Comparison of ENCODE assay signal across 24 cellular contexts in the genomic region with DNA sequence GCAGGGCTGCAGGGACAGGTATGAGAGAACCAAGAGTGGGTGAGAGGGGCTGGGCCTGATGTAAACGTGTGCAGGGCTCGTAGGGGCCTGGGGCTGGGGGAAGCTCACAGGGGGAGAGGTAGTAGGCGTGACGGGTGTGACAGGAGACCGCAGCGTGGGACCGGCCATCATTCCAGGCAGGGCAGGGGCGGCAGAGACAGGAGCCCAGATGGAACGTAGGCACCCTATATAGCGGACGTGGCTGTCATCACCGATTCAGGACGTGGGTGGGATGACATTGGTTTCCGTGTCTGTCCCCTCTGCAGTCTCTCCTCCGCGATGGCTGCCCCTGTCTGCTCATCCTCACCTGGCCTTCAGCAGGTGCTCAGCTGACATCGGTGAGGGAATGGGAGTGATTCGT. TPM values are rescaled to one million over a fixed set of nuclear protein-coding genes. Genes with fewer than 3 reads are reported as not detected.
A peak's percentile ranks its signal among the peaks of the same experiment; 100 is the strongest.
DNase-seq lines count a peak whose midpoint lies in the region; ATAC-seq, FAIRE-seq and TF ChIP-seq lines count a peak whose summit lies in the region.
"Had no signal": no experiment of that assay in that cellular context is flagged by ENCODE, and none has a peak within 500 bp of the region (broad histone marks: within the 10 kb centered on the region; RNA-seq: fewer than 3 reads in every experiment).

No MANE protein-coding gene starts in this region.

- H2BK120ac ChIP-seq in H9 (ENCODE audit: low read depth, low read length, poor library complexity, severe bottlenecking) (no peak overlapping the region), IMR-90 (ENCODE audit: low read depth, low read length) (no peak overlapping the region), H1 (replicated peaks; ENCODE audit: low read depth, low read length) (no peak overlapping the region), neuronal stem cell (ENCODE audit: low read depth, low read length) (no peak overlapping the region)

- ATAC-seq in IMR-90 (ENCODE audit: low read depth) (no peak), HG02798 (IDR thresholded peaks at IDR 0.05; ENCODE audit: poor library complexity, unreplicated experiment) (no peak)
- no peak for ATAC-seq in activated CD8-positive, alpha-beta T cell treated with anti-CD3 and anti-CD28 coated beads for 36 hours
- ATAC-seq: A549; CD8-positive, alpha-beta T cell had no signal

- H3K14ac ChIP-seq in H9 (ENCODE audit: insufficient read depth, low read length) (no peak overlapping the region; the same call in 1 of the 2 replicates), IMR-90 (replicated peaks; ENCODE audit: low read depth, low read length) (no peak overlapping the region), H1 (ENCODE audit: insufficient read length) (no peak overlapping the region), neuronal stem cell (ENCODE audit: low read length) (no peak overlapping the region)

- H3K27me3 ChIP-seq in H9 (ENCODE audit: insufficient read depth, low read length) (no peaks in the 10 kb centered on the region), IMR-90 (ENCODE audit: control insufficient read depth, insufficient read depth, low read length) (no peaks in the 10 kb centered on the region), H1 (replicated peaks in 1 of 4; ENCODE audit: control insufficient read depth in 3 of 4, extremely low read depth in 1 of 4, insufficient read depth in 3 of 4, low read length in 3 of 4) (no peaks in the 10 kb centered on the region), neuronal stem cell (ENCODE audit: control insufficient read depth in 3 of 3, insufficient read depth in 3 of 3, low read depth in 1 of 3, low read length in 3 of 3) (no peaks in the 10 kb centered on the region)
- H3K27me3 ChIP-seq: BLaER1 treated with 17β-estradiol and CSF1 and Interleukin-3, amounts not matched to agents 10 nM and 100 nM had no signal

- WGBS in H9 (ENCODE audit: extremely low coverage, insufficient read length, low lambda C conversion rate), result no CpG with 5 or more reads among the region's 18 CpGs
- 87% methylated on average over 11 of the region's 18 CpGs; no CpG with 5 or more reads in 1 of the 2 experiments for WGBS in IMR-90 (ENCODE audit: extremely low coverage in 2 of 2, insufficient read length in 1 of 2), 2 experiments
- 90% methylated on average over 18 of the region's 18 CpGs; no CpG with 5 or more reads in 1 of the 2 experiments for WGBS in H1 (ENCODE audit: extremely low coverage in 1 of 2, insufficient coverage in 1 of 2, insufficient read length in 1 of 2, insufficient replicate concordance in 2 of 2, low coverage in 1 of 2, low lambda C conversion rate in 2 of 2, missing lambda C conversion rate in 1 of 2), 2 experiments
- WGBS in neuronal stem cell (ENCODE audit: extremely low coverage in 2 of 2, insufficient read length in 2 of 2, insufficient replicate concordance in 1 of 2), 2 donors, result no CpG with 5 or more reads among the region's 18 CpGs

- TF ChIP-seq POLR2A in IMR-90 (IDR thresholded peaks at IDR 0.05; ENCODE audit: low read depth, low read length) (no peak), H1 (IDR thresholded peaks at IDR 0.05; ENCODE audit: control extremely low read depth in 1 of 2, low read depth in 2 of 2, low read length in 2 of 2) (no peak)

- H3K4me1 Mint-ChIP-seq in H9, result no peaks in the 10 kb centered on the region
- H3K4me1 Mint-ChIP-seq in progenitor cell of endocrine pancreas (ENCODE audit: low read depth), result no peaks in the 10 kb centered on the region
- H3K4me1 Mint-ChIP-seq in activated CD8-positive, alpha-beta T cell treated with anti-CD3 and anti-CD28 coated beads for 36 hours (ENCODE audit: low read depth), result peaks cover 11% of the 10 kb centered on the region

- H4K91ac ChIP-seq in H9 (ENCODE audit: insufficient read length, low read depth, low read length) (no peak overlapping the region), IMR-90 (ENCODE audit: insufficient read depth, low read depth, low read length) (no peak overlapping the region), H1 (replicated peaks; ENCODE audit: insufficient read length, low read length) (no peak overlapping the region), neuronal stem cell (ENCODE audit: low read depth, low read length, poor library complexity) (no peak overlapping the region)

- dilution Hi-C loops in IMR-90 (cut with HindIII; ENCODE audit: low sequenced_read_pairs, unreplicated experiment), result no loop called here

- in situ Hi-C loops in IMR-90 (cut with MboI; ENCODE audit: low sequenced_read_pairs), result no loop called here

- no peak overlapping the region for H3T11ph ChIP-seq in H9 (ENCODE audit: low read length)

- no peaks in the 10 kb centered on the region for H4K20me1 ChIP-seq in H9 (ENCODE audit: control insufficient read depth, insufficient read depth, insufficient read length)
- H4K20me1 ChIP-seq in IMR-90 (ENCODE audit: insufficient read depth, low read length), result no peaks in the 10 kb centered on the region
- H4K20me1 ChIP-seq in H1 (replicated peaks in 1 of 2; ENCODE audit: control insufficient read depth in 1 of 2, insufficient read depth in 2 of 2, low read length in 2 of 2), result no peaks in the 10 kb centered on the region
- H4K20me1 ChIP-seq: BLaER1 treated with 17β-estradiol and CSF1 and Interleukin-3, amounts not matched to agents 10 nM and 100 nM had no signal

- H3K4me2 ChIP-seq in H9 (ENCODE audit: insufficient read depth, insufficient read length, low read length) (no peak overlapping the region), IMR-90 (ENCODE audit: low read depth, low read length) (no peak overlapping the region), H1 (ENCODE audit: insufficient read depth in 1 of 2, low read depth in 2 of 2, low read length in 2 of 2) (no peak overlapping the region), neuronal stem cell (ENCODE audit: insufficient read depth, low read length, poor library complexity, severe bottlenecking) (no peak overlapping the region)
- H3K4me2 ChIP-seq: A549; BLaER1 treated with 17β-estradiol and CSF1 and Interleukin-3, amounts not matched to agents 10 nM and 100 nM had no signal

- BruUV-seq in IMR-90 (replicated peaks; lab: Mats Ljungman, UMichigan), result no TSS peak

- intact Hi-C loops in IMR-90 (cut with micrococcal nuclease), result no loop called here
- intact Hi-C loops in activated CD8-positive, alpha-beta T cell treated with anti-CD3 and anti-CD28 coated beads for 36 hours (cut with micrococcal nuclease), result no loop called here

- H2BK12ac ChIP-seq in H9 (ENCODE audit: insufficient read length, low read depth, low read length) (no peak overlapping the region), H1 (ENCODE audit: low read depth, low read length) (0 out of 2 replicates have a peak overlapping the region, but pooled peaks have one; percentile 9), neuronal stem cell (ENCODE audit: low read length) (no peak overlapping the region)

- H4K8ac ChIP-seq in H9 (replicated peaks; ENCODE audit: insufficient read length, low read depth, low read length), result no peak overlapping the region
- no peak overlapping the region for H4K8ac ChIP-seq in IMR-90 (ENCODE audit: low read depth in 2 of 2, low read length in 2 of 2)
- no peak overlapping the region for H4K8ac ChIP-seq in H1 (ENCODE audit: extremely low read depth, insufficient read depth, low read length)
- no peak overlapping the region for H4K8ac ChIP-seq in neuronal stem cell (ENCODE audit: low read depth, low read length)

- H2BK15ac ChIP-seq in H9 (ENCODE audit: low read depth, low read length), result no peak overlapping the region
- H2BK15ac ChIP-seq in IMR-90 (ENCODE audit: low read depth, low read length), result no peak overlapping the region
- H2BK15ac ChIP-seq in H1 (ENCODE audit: low read length), result no peak overlapping the region; the same call in 1 of the 2 replicates
- peak overlapping the region; percentile 40 for H2BK15ac ChIP-seq in neuronal stem cell (ENCODE audit: low read length)

- H3K36me3 ChIP-seq in IMR-90 (ENCODE audit: control insufficient read depth, insufficient read depth, low read length) (no peaks in the 10 kb centered on the region), H1 (ENCODE audit: control insufficient read depth in 2 of 4, insufficient read depth in 4 of 4, low read length in 3 of 4) (no peaks in the 10 kb centered on the region), neuronal stem cell (replicated peaks in 1 of 2; ENCODE audit: control insufficient read depth in 2 of 2, insufficient read depth in 2 of 2, low read length in 2 of 2) (no peaks in the 10 kb centered on the region)
- H3K36me3 ChIP-seq: BLaER1 treated with 17β-estradiol and CSF1 and Interleukin-3, amounts not matched to agents 10 nM and 100 nM had no signal

- H3K79me1 ChIP-seq in H9 (ENCODE audit: insufficient read depth, low read depth, low read length, poor library complexity, severe bottlenecking) (no peaks in the 10 kb centered on the region), IMR-90 (ENCODE audit: low read depth in 1 of 2, low read length in 2 of 2) (no peaks in the 10 kb centered on the region; a peak in 1 of 4 replicates), H1 (ENCODE audit: low read depth, low read length) (no peaks in the 10 kb centered on the region), neuronal stem cell (ENCODE audit: low read depth, low read length) (no peaks in the 10 kb centered on the region)

- no peak for FAIRE-seq in H1 (lab: Jason Lieb, UNC)
- FAIRE-seq: A549, D721Med, G401.6, GM12891, GM19239 had no signal

- H3K4me3 ChIP-seq in IMR-90 (ENCODE audit: insufficient read depth, low read depth, low read length) (no peak overlapping the region), H1 (ENCODE audit: extremely low read depth in 1 of 4, insufficient read depth in 2 of 4, low read depth in 3 of 4, low read length in 4 of 4) (no peak overlapping the region), neuronal stem cell (ENCODE audit: low read length in 2 of 2) (no peak overlapping the region)
- H3K4me3 ChIP-seq: A549; BLaER1 treated with 17β-estradiol and CSF1 and Interleukin-3, amounts not matched to agents 10 nM and 100 nM had no signal

- POLR2A ChIA-PET in IMR-90 (lab: Charles Lee; ENCODE audit: unreplicated experiment) (no interaction called here), H1 (lab: Charles Lee; ENCODE audit: partially characterized antibody) (interaction anchor here (0.7 to 2.2 kb wide), 2 partner anchors 46 to 82 kb away, joined by 3 to 6 read pairs; partner anchors contain the start of gene TRMT1)
- POLR2A ChIA-PET in activated CD8-positive, alpha-beta T cell treated with anti-CD3 and anti-CD28 coated beads for 36 hours (lab: Charles Lee), result no interaction called here

- no peaks in the 10 kb centered on the region for H3K36me3 Mint-ChIP-seq in H9 (ENCODE audit: insufficient read depth in 1 of 3, low read depth in 3 of 3)
- no peaks in the 10 kb centered on the region for H3K36me3 Mint-ChIP-seq in progenitor cell of endocrine pancreas (ENCODE audit: insufficient read depth)
- no peaks in the 10 kb centered on the region for H3K36me3 Mint-ChIP-seq in activated CD8-positive, alpha-beta T cell treated with anti-CD3 and anti-CD28 coated beads for 36 hours (ENCODE audit: low read depth)
- H3K36me3 Mint-ChIP-seq: CD8-positive, alpha-beta T cell had no signal

- no peak overlapping the region for H2AK5ac ChIP-seq in H9 (ENCODE audit: insufficient read length, low read length)
- no peak overlapping the region; the same call in 1 of the 2 replicates for H2AK5ac ChIP-seq in IMR-90 (ENCODE audit: low read depth, low read length)
- no peak overlapping the region for H2AK5ac ChIP-seq in H1 (ENCODE audit: low read depth, low read length)
- peak overlapping the region; percentile 24 for H2AK5ac ChIP-seq in neuronal stem cell (ENCODE audit: low read depth, low read length)

- H2BK5ac ChIP-seq in H9 (ENCODE audit: insufficient read length, low read length) (peak overlapping the region; percentile 49), IMR-90 (ENCODE audit: low read depth, low read length, poor library complexity, severe bottlenecking) (no peak overlapping the region), H1 (ENCODE audit: low read depth, low read length) (no peak overlapping the region), neuronal stem cell (ENCODE audit: low read length) (no peak overlapping the region)

- DNase-seq in H9, result no peak
- no peak for DNase-seq in IMR-90
- no peak for DNase-seq in H1 (ENCODE audit: low read depth in 1 of 2, low spot score in 2 of 2)
- no peak for DNase-seq in neuronal stem cell (ENCODE audit: low spot score)
- DNase-seq in progenitor cell of endocrine pancreas (ENCODE audit: low spot score, unreplicated experiment), result no peak
- no peak for DNase-seq in activated CD8-positive, alpha-beta T cell treated with anti-CD3 and anti-CD28 coated beads for 36 hours
- no peak for DNase-seq in T1000 (lab: John Stamatoyannopoulos, UW)
- DNase-seq: AML-193; Caco-2; Calu3; CD4-positive, alpha-beta T cell; CD8-positive, alpha-beta T cell; DMS79 treated with DMSO at 0.1 percent for 48 hours; GF-D8 had no signal

- H3K4ac ChIP-seq in H9 (ENCODE audit: low read depth, low read length), result no peak overlapping the region
- no peak overlapping the region for H3K4ac ChIP-seq in IMR-90 (ENCODE audit: low read depth, low read length)
- H3K4ac ChIP-seq in H1 (replicated peaks; ENCODE audit: insufficient read length, low read depth, low read length), result no peak overlapping the region
- H3K4ac ChIP-seq in neuronal stem cell (ENCODE audit: low read length), result no peak overlapping the region

- H3K4me3 Mint-ChIP-seq in H9, result no peak overlapping the region
- no peak overlapping the region for H3K4me3 Mint-ChIP-seq in progenitor cell of endocrine pancreas (ENCODE audit: low read depth)
- H3K4me3 Mint-ChIP-seq in activated CD8-positive, alpha-beta T cell treated with anti-CD3 and anti-CD28 coated beads for 36 hours, result no peak overlapping the region
- H3K4me3 Mint-ChIP-seq: B cell; CD4-positive, alpha-beta T cell; CD8-positive, alpha-beta T cell had no signal

- no peak overlapping the region for H3K27ac ChIP-seq in H9 (ENCODE audit: insufficient read length, low read depth, low read length)
- H3K27ac ChIP-seq in IMR-90 (ENCODE audit: insufficient read depth, low read length), result no peak overlapping the region
- no peak overlapping the region for H3K27ac ChIP-seq in H1 (ENCODE audit: low read depth, low read length)
- H3K27ac ChIP-seq in neuronal stem cell (replicated peaks; ENCODE audit: low read length), result no peak overlapping the region
- H3K27ac ChIP-seq: 22Rv1; A549; BLaER1 treated with 17β-estradiol and CSF1 and Interleukin-3, amounts not matched to agents 10 nM and 100 nM; C4-2B had no signal

- CTCF ChIA-PET in IMR-90 (lab: Yijun Ruan, JAX), result no interaction called here
- CTCF ChIA-PET in H1 (lab: Charles Lee; ENCODE audit: partially characterized antibody), result interaction anchor here (0.7 to 7.1 kb wide), 3 partner anchors 16 to 391 kb away, joined by 4 to 89 read pairs (median 4); no protein-coding TSS in a partner anchor
- CTCF ChIA-PET in activated CD8-positive, alpha-beta T cell treated with anti-CD3 and anti-CD28 coated beads for 36 hours (lab: Charles Lee), result no interaction called here

- no peak for TF ChIP-seq EP300 in H1 (IDR thresholded peaks at IDR 0.05; ENCODE audit: borderline replicate concordance in 1 of 2, low read depth in 2 of 2, low read length in 2 of 2)

- no peaks in the 10 kb centered on the region; the same call in 1 of the 2 replicates for H3K9me1 ChIP-seq in IMR-90 (ENCODE audit: insufficient read depth, low read length)

- H3K9ac ChIP-seq in H9 (ENCODE audit: extremely low read depth, insufficient read length, low read length) (no peak overlapping the region), IMR-90 (ENCODE audit: low read depth, low read length) (no peak overlapping the region), H1 (replicated peaks in 1 of 4; ENCODE audit: extremely low read depth in 1 of 4, low read depth in 3 of 4, low read length in 3 of 4) (no peak overlapping the region), neuronal stem cell (ENCODE audit: low read depth, low read length, poor library complexity) (peak overlapping the region; percentile 70)

- H3K27ac Mint-ChIP-seq in H9 (peak overlapping the region in 1 of 3 experiments; percentile 73; a peak in 1 of 7 replicates), progenitor cell of endocrine pancreas (no peak overlapping the region)
- H3K27ac Mint-ChIP-seq in activated CD8-positive, alpha-beta T cell treated with anti-CD3 and anti-CD28 coated beads for 36 hours, result no peak overlapping the region
- H3K27ac Mint-ChIP-seq: B cell; CD4-positive, alpha-beta T cell; CD8-positive, alpha-beta T cell had no signal

- no peaks in the 10 kb centered on the region for H3K23me2 ChIP-seq in H9 (ENCODE audit: insufficient read length, low read depth, low read length, poor library complexity, severe bottlenecking)
- H3K23me2 ChIP-seq in H1 (ENCODE audit: low read depth, low read length), result no peaks in the 10 kb centered on the region

- H4K5ac ChIP-seq in H9 (ENCODE audit: insufficient read length, low read depth, low read length) (no peak overlapping the region), IMR-90 (ENCODE audit: low read depth, low read length) (no peak overlapping the region), H1 (ENCODE audit: insufficient read length, low read depth, low read length) (no peak overlapping the region)

- H3K79me2 ChIP-seq in H9 (ENCODE audit: insufficient read depth, low read length) (no peaks in the 10 kb centered on the region), H1 (ENCODE audit: control insufficient read depth in 1 of 2, insufficient read depth in 2 of 2, low read length in 2 of 2) (no peaks in the 10 kb centered on the region)

- TF ChIP-seq RAD21 in IMR-90 (IDR thresholded peaks at IDR 0.05; ENCODE audit: low read length), result no peak
- no peak for TF ChIP-seq RAD21 in H1 (IDR thresholded peaks at IDR 0.05 in 1 of 2, conservative IDR thresholded peaks at IDR 0.05 in 1 of 2; ENCODE audit: low read depth in 2 of 2, low read length in 2 of 2)

- H3K4me1 ChIP-seq in H9 (ENCODE audit: insufficient read depth, low read length) (no peaks in the 10 kb centered on the region), IMR-90 (ENCODE audit: control insufficient read depth, insufficient read depth, low read length) (no peaks in the 10 kb centered on the region), H1 (replicated peaks in 1 of 4; ENCODE audit: control insufficient read depth in 3 of 4, insufficient read depth in 4 of 4, low read length in 3 of 4) (no peaks in the 10 kb centered on the region), neuronal stem cell (ENCODE audit: control insufficient read depth in 2 of 2, insufficient read depth in 1 of 2, low read depth in 1 of 2, low read length in 2 of 2) (no peaks in the 10 kb centered on the region)
- H3K4me1 ChIP-seq: Caco-2 had no signal

- H2AFZ ChIP-seq in H9 (ENCODE audit: low read length), result no peak overlapping the region
- H2AFZ ChIP-seq in IMR-90 (replicated peaks; ENCODE audit: low read length, poor library complexity), result peak overlapping the region; percentile 11
- H2AFZ ChIP-seq in H1 (ENCODE audit: low read length), result no peak overlapping the region
- H2AFZ ChIP-seq in neuronal stem cell (ENCODE audit: low read length), result no peak overlapping the region

- no peak for TF ChIP-seq CTCF in H9 (conservative IDR thresholded peaks at IDR 0.05)
- no peak for TF ChIP-seq CTCF in IMR-90 (conservative IDR thresholded peaks at IDR 0.05; ENCODE audit: low read depth, low read length)
- no peak for TF ChIP-seq CTCF in H1 (IDR thresholded peaks at IDR 0.05; ENCODE audit: control extremely low read depth in 1 of 3, insufficient read depth in 1 of 3, low read depth in 1 of 3, low read length in 3 of 3)
- TF ChIP-seq CTCF in progenitor cell of endocrine pancreas (IDR thresholded peaks at IDR 0.05; ENCODE audit: unreplicated experiment), result no peak
- TF ChIP-seq CTCF in activated CD8-positive, alpha-beta T cell treated with anti-CD3 and anti-CD28 coated beads for 36 hours (IDR thresholded peaks at IDR 0.05), result no peak

- H3K9me3 Mint-ChIP-seq in H9, result no peaks in the 10 kb centered on the region
- no peaks in the 10 kb centered on the region for H3K9me3 Mint-ChIP-seq in progenitor cell of endocrine pancreas (ENCODE audit: low read depth)
- no peaks in the 10 kb centered on the region for H3K9me3 Mint-ChIP-seq in activated CD8-positive, alpha-beta T cell treated with anti-CD3 and anti-CD28 coated beads for 36 hours
- H3K9me3 Mint-ChIP-seq: CD4-positive, alpha-beta T cell; CD8-positive, alpha-beta T cell had no signal

- no peak overlapping the region for H3K23ac ChIP-seq in H9 (ENCODE audit: insufficient read length, low read depth, low read length)
- no peak overlapping the region for H3K23ac ChIP-seq in IMR-90 (ENCODE audit: low read depth, low read length)
- H3K23ac ChIP-seq in H1 (ENCODE audit: insufficient read length), result no peak overlapping the region
- H3K23ac ChIP-seq in neuronal stem cell (ENCODE audit: low read depth, low read length, poor library complexity), result peak overlapping the region; percentile 29

- H3K27me3 Mint-ChIP-seq in H9 (ENCODE audit: low read depth) (no peaks in the 10 kb centered on the region), progenitor cell of endocrine pancreas (no peaks in the 10 kb centered on the region)
- H3K27me3 Mint-ChIP-seq in activated CD8-positive, alpha-beta T cell treated with anti-CD3 and anti-CD28 coated beads for 36 hours, result no peaks in the 10 kb centered on the region
- H3K27me3 Mint-ChIP-seq: B cell; CD4-positive, alpha-beta T cell had no signal

- H3K56ac ChIP-seq in H9 (ENCODE audit: insufficient read length, low read depth, low read length) (no peak overlapping the region), IMR-90 (ENCODE audit: extremely low read depth, insufficient read depth, low read length) (no peak overlapping the region), H1 (replicated peaks; ENCODE audit: insufficient read length, low read depth, low read length) (no peak overlapping the region)

- H3K18ac ChIP-seq in H9 (ENCODE audit: insufficient read length, low read depth, low read length) (no peak overlapping the region), IMR-90 (ENCODE audit: low read depth, low read length) (no peak overlapping the region), H1 (ENCODE audit: extremely low read depth, low read length) (no peak overlapping the region), neuronal stem cell (ENCODE audit: low read length) (no peak overlapping the region)

- H3K9me3 ChIP-seq in H9 (ENCODE audit: control insufficient read depth, low read depth, low read length), result no peaks in the 10 kb centered on the region
- no peaks in the 10 kb centered on the region for H3K9me3 ChIP-seq in IMR-90 (ENCODE audit: control insufficient read depth, insufficient read depth, low read length)
- no peaks in the 10 kb centered on the region for H3K9me3 ChIP-seq in H1 (ENCODE audit: insufficient read depth in 2 of 2, low read depth in 1 of 2, low read length in 1 of 2)
- H3K9me3 ChIP-seq in neuronal stem cell (replicated peaks in 1 of 2; ENCODE audit: control insufficient read depth in 2 of 2, insufficient read depth in 1 of 2, low read depth in 1 of 2, low read length in 2 of 2), result no peaks in the 10 kb centered on the region
- H3K9me3 ChIP-seq: A549; BLaER1 treated with 17β-estradiol and CSF1 and Interleukin-3, amounts not matched to agents 10 nM and 100 nM; Caco-2 had no signal

- H2BK20ac ChIP-seq in H9 (ENCODE audit: low read depth, low read length, poor library complexity, severe bottlenecking), result no peak overlapping the region
- no peak overlapping the region for H2BK20ac ChIP-seq in IMR-90 (ENCODE audit: low read depth, low read length)
- H2BK20ac ChIP-seq in H1 (ENCODE audit: low read length), result no peak overlapping the region

- no peak overlapping the region for H2AK9ac ChIP-seq in IMR-90 (replicated peaks; ENCODE audit: low read depth, low read length, poor library complexity)

RNA-seq across cellular contexts. Expression of gene IER2, which starts 48.4 kb away (rescaled TPM):
- total RNA-seq in H9 (2021) (160 and 165 TPM in 2 replicates), IMR-90 (2012; rRNA removed) (7.7 and 17.5 TPM in 2 replicates), progenitor cell of endocrine pancreas (88.4 and 93.4 TPM in 2 replicates)
- polyA plus RNA-seq in IMR-90 (2012; rRNA removed) (99.4 and 102 TPM in 2 replicates), H1 (2011; rRNA removed) (84.5 and 151 TPM in 2 replicates)
- polyA plus RNA-seq in IMR-90 (2012; cell fraction: cytosol; rRNA removed), result 235 and 278 TPM in 2 replicates
- polyA plus RNA-seq in IMR-90 (2012; cell fraction: nucleus; rRNA removed; ENCODE audit: low replicate concordance), result 283 and 529 TPM in 2 replicates
- total RNA-seq in H1 (2021; fragmentation: NEBNext Ultra II Directional; extraction: Animal tissue kit (Norgen Biotek cat#: 25700)), result 137 and 138 TPM in 2 replicates
- 66.0 TPM for polyA plus RNA-seq in H1 (2011; cell fraction: cytosol; rRNA removed)
- polyA plus RNA-seq in H1 (2011; cell fraction: nucleus; rRNA removed), result 110 TPM
- 106 to 120 TPM (median 111 TPM) in 4 replicates for polyA plus RNA-seq in H1 (2012, experiment 1 of 2)
- polyA plus RNA-seq in H1 (2012, experiment 2 of 2), result 92.0 TPM
- polyA plus RNA-seq in H1 (2013, experiment 1 of 2), result 105 TPM
- 105 TPM for polyA plus RNA-seq in H1 (2013, experiment 2 of 2)
- 6.0 and 9.9 TPM in 2 replicates for polyA minus RNA-seq in H1 (2011; rRNA and poly(A)+ RNA removed)
- polyA minus RNA-seq in H1 (2011; cell fraction: cytosol; rRNA and poly(A)+ RNA removed), result 33.4 TPM
- polyA minus RNA-seq in H1 (2011; cell fraction: nucleus; rRNA and poly(A)+ RNA removed), result 81.9 TPM
- 64.6 TPM for polyA plus RNA-seq in neuronal stem cell (2013, experiment 1 of 2)
- 64.5 TPM for polyA plus RNA-seq in neuronal stem cell (2013, experiment 2 of 2)
- 100 to 1,000 TPM; 120 to 122 TPM for total RNA-seq in activated CD8-positive, alpha-beta T cell treated with anti-CD3 and anti-CD28 coated beads for 36 hours

RNA-seq across cellular contexts. Expression of gene STX10, which starts 48.5 kb away (rescaled TPM):
- total RNA-seq in H9 (2021) (39.4 and 40.5 TPM in 2 replicates), IMR-90 (2012; rRNA removed) (64.9 and 76.7 TPM in 2 replicates), progenitor cell of endocrine pancreas (49.2 and 55.9 TPM in 2 replicates)
- polyA plus RNA-seq in IMR-90 (2012; rRNA removed) (77.9 and 82.0 TPM in 2 replicates), H1 (2011; rRNA removed) (80.1 and 86.8 TPM in 2 replicates)
- polyA plus RNA-seq in IMR-90 (2012; cell fraction: cytosol; rRNA removed), result 83.2 and 104 TPM in 2 replicates
- polyA plus RNA-seq in IMR-90 (2012; cell fraction: nucleus; rRNA removed; ENCODE audit: low replicate concordance), result 242 and 318 TPM in 2 replicates
- total RNA-seq in H1 (2021; fragmentation: NEBNext Ultra II Directional; extraction: Animal tissue kit (Norgen Biotek cat#: 25700)), result 50.8 and 53.0 TPM in 2 replicates
- polyA plus RNA-seq in H1 (2011; cell fraction: cytosol; rRNA removed), result 88.9 TPM
- polyA plus RNA-seq in H1 (2011; cell fraction: nucleus; rRNA removed), result 146 TPM
- 58.8 to 94.1 TPM (median 80.2 TPM) in 4 replicates for polyA plus RNA-seq in H1 (2012, experiment 1 of 2)
- polyA plus RNA-seq in H1 (2012, experiment 2 of 2), result 81.1 TPM
- polyA plus RNA-seq in H1 (2013, experiment 1 of 2), result 48.9 TPM
- 49.5 TPM for polyA plus RNA-seq in H1 (2013, experiment 2 of 2)
- polyA minus RNA-seq in H1 (2011; rRNA and poly(A)+ RNA removed), result 44.8 and 47.0 TPM in 2 replicates
- 40.2 TPM for polyA minus RNA-seq in H1 (2011; cell fraction: cytosol; rRNA and poly(A)+ RNA removed)
- 36.6 TPM for polyA minus RNA-seq in H1 (2011; cell fraction: nucleus; rRNA and poly(A)+ RNA removed)
- 35.3 TPM for polyA plus RNA-seq in neuronal stem cell (2013, experiment 1 of 2)
- polyA plus RNA-seq in neuronal stem cell (2013, experiment 2 of 2), result 33.1 TPM
- 10 to 100 TPM; 66.8 to 72.4 TPM for total RNA-seq in activated CD8-positive, alpha-beta T cell treated with anti-CD3 and anti-CD28 coated beads for 36 hours
